In the genomic region with DNA sequence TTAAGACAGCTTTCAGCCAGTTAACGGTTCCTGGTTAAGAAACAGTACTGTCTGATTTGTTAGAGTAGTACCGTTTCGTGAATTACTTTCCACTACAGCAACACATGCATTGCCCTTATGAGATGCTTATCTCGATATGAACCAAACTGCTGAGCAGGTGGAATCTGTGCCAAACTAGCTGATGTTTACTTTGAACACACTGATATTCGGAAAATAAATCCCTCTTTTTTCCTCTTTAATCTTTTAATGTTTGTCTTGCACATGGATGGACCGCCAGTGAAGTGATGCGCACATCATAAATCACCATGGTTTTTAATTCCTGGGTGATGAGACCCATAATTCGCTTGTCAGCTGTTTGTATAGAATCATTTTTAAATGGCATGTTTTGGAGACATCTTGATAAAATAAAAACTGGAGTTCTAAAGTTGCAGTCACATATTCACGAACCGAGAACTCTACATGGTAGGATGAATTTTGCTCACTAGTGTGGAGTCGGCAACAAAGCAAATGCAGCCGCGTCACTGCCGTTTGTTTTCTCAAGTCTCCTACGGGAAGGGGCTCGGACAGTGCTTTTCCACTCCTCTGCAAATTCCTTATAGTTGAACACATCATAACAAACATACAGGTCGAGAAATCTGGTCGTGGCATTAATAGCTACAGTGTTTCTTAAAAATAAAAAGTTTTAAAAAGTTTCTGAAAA, we compare ENCODE assay signal across 7 cellular contexts. TPM values are rescaled to one million over a fixed set of nuclear protein-coding genes. Genes with fewer than 3 reads are reported as not detected.
DNase-seq lines count a peak whose midpoint lies in the region; ATAC-seq lines count a peak whose summit lies in the region.

No MANE protein-coding gene starts in this region.

- H3K27ac Mint-ChIP-seq in activated naive CD8-positive, alpha-beta T cell treated with anti-CD3 and anti-CD28 coated beads for 36 hours = no peak overlapping the region
- H3K27ac Mint-ChIP-seq in naive B cell = peak overlapping the region in 2 of 6 donors; percentile 47 to 54

- H3K36me3 Mint-ChIP-seq in activated naive CD8-positive, alpha-beta T cell treated with anti-CD3 and anti-CD28 coated beads for 36 hours = no peaks in the 10 kb centered on the region
- no peaks in the 10 kb centered on the region for H3K36me3 Mint-ChIP-seq in naive B cell

- no peak for ATAC-seq in naive B cell (ENCODE audit: low read depth in 2 of 2)
- ATAC-seq in esophagus mucosa = no peak

- DNase-seq in Caki2 (ENCODE audit: low read depth) (peak; percentile 38), HT1080 (ENCODE audit: low read depth) (peak; percentile 24), naive B cell (no peak), pons (ENCODE audit: low spot score) (no peak), cortex of kidney (lab: John Stamatoyannopoulos, UW) (no peak)
- no peak for DNase-seq in activated naive CD8-positive, alpha-beta T cell treated with anti-CD3 and anti-CD28 coated beads for 36 hours

- in situ Hi-C loops in Caki2 (cut with HindIII; ENCODE audit: low pct_unique_long_range_greater_than_20kb, low sequenced_read_pairs) = no loop called here

- H3K27me3 Mint-ChIP-seq in activated naive CD8-positive, alpha-beta T cell treated with anti-CD3 and anti-CD28 coated beads for 36 hours = peaks cover 13% of the 10 kb centered on the region
- peaks cover 0 to 5% (median 0%) of the 10 kb centered on the region in 3 donors for H3K27me3 Mint-ChIP-seq in naive B cell

- no peaks in the 10 kb centered on the region for H3K9me3 Mint-ChIP-seq in activated naive CD8-positive, alpha-beta T cell treated with anti-CD3 and anti-CD28 coated beads for 36 hours
- H3K9me3 Mint-ChIP-seq in naive B cell = peaks cover 0 to 1% (median 0%) of the 10 kb centered on the region in 7 donors

- H3K4me1 Mint-ChIP-seq in activated naive CD8-positive, alpha-beta T cell treated with anti-CD3 and anti-CD28 coated beads for 36 hours = peaks cover 25% of the 10 kb centered on the region
- peaks cover 4 to 21% (median 17%) of the 10 kb centered on the region in 3 donors for H3K4me1 Mint-ChIP-seq in naive B cell

- H3K4me3 Mint-ChIP-seq in activated naive CD8-positive, alpha-beta T cell treated with anti-CD3 and anti-CD28 coated beads for 36 hours = peak overlapping the region; percentile 86
- H3K4me3 Mint-ChIP-seq in naive B cell = peak overlapping the region; percentile 81 to 94 (median 88)

RNA-seq across cellular contexts. Expression of a gene that starts 1.1 kb away (rescaled TPM):
- total RNA-seq in Caki2 (2014; rRNA removed; shearing (Covaris generic); ENCODE audit: low replicate concordance) = 1.7 and 5.6 TPM in 2 replicates
- total RNA-seq in HT1080 (2014; rRNA removed; shearing (Covaris generic)) = 0.56 and 0.84 TPM in 2 replicates
- polyA plus RNA-seq in HT1080 (2015; cell fraction: cytosol; rRNA removed) = 0.33 and 0.48 TPM in 2 replicates
- polyA plus RNA-seq in HT1080 (2015; cell fraction: nucleus; rRNA removed) = 0.41 and 0.47 TPM in 2 replicates
- total RNA-seq in activated naive CD8-positive, alpha-beta T cell treated with anti-CD3 and anti-CD28 coated beads for 36 hours = 1 to 10 TPM; 1.0 TPM
- polyA plus RNA-seq in naive B cell (ENCODE audit: low read depth in 6 of 6) = under 1 TPM in 3 of 6 donors, not detected in 3; 0.13 to 0.25 (median 0.14) TPM
- 1.5 TPM for total RNA-seq in esophagus mucosa

RNA-seq across cellular contexts. Expression of a gene that starts 32.9 kb away (rescaled TPM):
- total RNA-seq in Caki2 (2014; rRNA removed; shearing (Covaris generic); ENCODE audit: low replicate concordance) = 2.8 and 3.7 TPM in 2 replicates
- 13.6 and 15.5 TPM in 2 replicates for total RNA-seq in HT1080 (2014; rRNA removed; shearing (Covaris generic))
- polyA plus RNA-seq in HT1080 (2015; cell fraction: cytosol; rRNA removed) = 14.1 and 17.5 TPM in 2 replicates
- 10.7 and 10.9 TPM in 2 replicates for polyA plus RNA-seq in HT1080 (2015; cell fraction: nucleus; rRNA removed)
- 1 to 10 TPM; 1.8 to 2.1 TPM for total RNA-seq in activated naive CD8-positive, alpha-beta T cell treated with anti-CD3 and anti-CD28 coated beads for 36 hours
- not detected for polyA plus RNA-seq in naive B cell (ENCODE audit: low read depth in 6 of 6)
- total RNA-seq in esophagus mucosa = 1,565 TPM

Comparison
In these comparisons a context has a peak if more than half of its experiments do, and no peak if none do; other contexts are left out.
1. DNase-seq: peak in Caki2 (single experiment) and HT1080 (single experiment); none in activated naive CD8-positive, alpha-beta T cell treated with anti-CD3 and anti-CD28 coated beads for 36 hours (single experiment), naive B cell (single experiment), pons (single experiment) and cortex of kidney (single experiment).
2. RNA of a gene that starts 32.9 kb away (total RNA-seq): 1,565 TPM in esophagus mucosa (single experiment); 13.6 to 15.5 TPM in HT1080, 2.8 to 3.7 TPM in Caki2 and 1.8 to 2.1 TPM in activated naive CD8-positive, alpha-beta T cell treated with anti-CD3 and anti-CD28 coated beads for 36 hours; every median in the first group is over 10 times any median in the second.